In the genomic region with DNA sequence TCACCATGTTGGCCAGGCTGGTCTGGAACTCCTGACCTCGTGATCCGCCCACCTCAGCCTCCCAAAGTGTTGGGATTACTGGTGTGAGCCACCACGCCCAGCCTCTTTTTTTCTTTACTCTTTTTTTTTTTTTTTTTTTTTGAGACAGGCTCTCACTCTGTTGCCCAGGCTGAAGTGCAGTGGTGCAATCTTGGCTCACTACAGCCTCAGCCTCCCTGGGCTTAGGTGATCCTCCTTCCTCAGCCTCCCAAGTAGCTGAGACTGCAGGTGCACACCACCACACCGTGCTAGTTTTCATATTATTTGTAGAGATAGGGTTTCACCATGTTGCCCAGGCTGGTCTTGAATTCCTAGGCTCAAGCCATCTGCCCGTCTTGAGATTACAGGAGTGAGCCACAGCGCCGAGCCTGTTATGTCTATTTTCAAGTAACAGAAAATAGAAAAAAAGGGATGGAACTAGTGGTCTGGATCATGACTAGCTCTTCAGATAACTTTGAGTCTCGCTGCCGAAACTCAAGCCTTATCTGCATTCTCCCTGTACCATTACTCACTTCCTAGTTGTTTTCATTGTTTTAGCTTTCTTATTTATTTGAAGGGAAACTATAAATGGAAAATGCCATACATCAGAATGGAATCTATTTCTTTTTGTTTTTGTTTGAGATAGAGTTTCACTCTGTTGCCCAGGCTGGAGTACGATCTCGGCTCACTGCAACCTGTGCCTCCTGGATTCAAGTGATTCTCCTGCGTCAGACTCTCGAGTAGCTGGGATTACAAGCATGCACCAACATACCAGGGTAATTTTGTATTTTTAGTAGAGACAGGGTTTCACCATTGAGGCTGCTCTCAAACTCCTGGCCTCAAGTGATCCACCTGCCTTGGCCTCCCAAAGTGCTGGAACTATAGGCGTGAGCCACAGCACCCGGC, we compare ENCODE assay signal across 1 cellular context.
TF ChIP-seq lines count a peak whose summit lies in the region.

No MANE protein-coding gene starts in this region.

TF ChIP-seq in HEK293, 187 proteins besides CTCF, POLR2A, EP300 and RAD21:
- 0 out of 2 replicates have a peak, but pooled peaks have one; percentile 25 for TF ChIP-seq ZBTB17 (tag by site-specific recombination; IDR thresholded peaks at IDR 0.05)
- TF ChIP-seq SCRT1 (tag by site-specific recombination; IDR thresholded peaks at IDR 0.05; ENCODE audit: borderline replicate concordance), result 0 out of 2 replicates have a peak, but pooled peaks have one; percentile 26
- 0 out of 2 replicates have a peak, but pooled peaks have one; percentile 22 for TF ChIP-seq ZXDB (tag by site-specific recombination; IDR thresholded peaks at IDR 0.05)
